Comparison of ENCODE assay signal across 9 cellular contexts in genomic region chr3:158725348-158725966, GRCh38. TPM values are rescaled to one million over a fixed set of nuclear protein-coding genes. Genes with fewer than 3 reads are reported as not detected.
DNase-seq lines count a peak whose midpoint lies in the region; ATAC-seq and TF ChIP-seq lines count a peak whose summit lies in the region.
"Had no signal": no experiment of that assay in that cellular context is flagged by ENCODE, and none has a peak within 500 bp of the region (broad histone marks: within the 10 kb centered on the region; RNA-seq: fewer than 3 reads in every experiment).

No MANE protein-coding gene starts in this region.

- H3K9me3 Mint-ChIP-seq in stimulated activated naive CD8-positive, alpha-beta T cell treated with anti-CD3 and anti-CD28 coated beads, Interleukin-15, Interleukin-2, amounts not matched to agents 100 ng/mL and 50 ng/mL, for 24 hours = no peaks in the 10 kb centered on the region

- peaks cover 60% of the 10 kb centered on the region for H3K4me1 Mint-ChIP-seq in stimulated activated naive CD8-positive, alpha-beta T cell treated with anti-CD3 and anti-CD28 coated beads, Interleukin-15, Interleukin-2, amounts not matched to agents 100 ng/mL and 50 ng/mL, for 24 hours (ENCODE audit: low read depth)

- peak; percentile 38 to 46 for ATAC-seq in activated CD4-positive, CD25-positive, alpha-beta regulatory T cell treated with anti-CD3 and anti-CD28 coated beads, Interleukin-2, amount 50 U/mL, for 24 hours
- ATAC-seq in left ventricle myocardium superior (peak; percentile 79), HG02870 (IDR thresholded peaks at IDR 0.05; ENCODE audit: unreplicated experiment) (no peak), HG03460 (IDR thresholded peaks at IDR 0.05; ENCODE audit: unreplicated experiment) (no peak), HG03354 (IDR thresholded peaks at IDR 0.05; ENCODE audit: poor library complexity, severe bottlenecking, unreplicated experiment) (no peak)

- WGBS in adrenal gland, 4 donors = 18 to 27% (median 23%) methylated on average over 9 of the region's 9 CpGs

- intact Hi-C loops in adrenal gland (cut with DNase I) = loop anchor here in 1 of 2 donors (10.0 kb wide), 1 partner anchor 51 kb away; the partner anchor contains the start of gene LXN
- intact Hi-C loops in left ventricle myocardium superior (cut with micrococcal nuclease) = no loop called here

- H3K4me3 Mint-ChIP-seq in stimulated activated naive CD8-positive, alpha-beta T cell treated with anti-CD3 and anti-CD28 coated beads, Interleukin-15, Interleukin-2, amounts not matched to agents 100 ng/mL and 50 ng/mL, for 24 hours = no peak overlapping the region

- TF ChIP-seq CTCF in adrenal gland (IDR thresholded peaks at IDR 0.05) = no peak

- peak overlapping the region; percentile 16 to 86 (median 27) for H3K27ac ChIP-seq in adrenal gland

- peaks cover 9 to 62% of the 10 kb centered on the region in 2 donors for H3K4me1 ChIP-seq in adrenal gland (replicated peaks in 1 of 2)

- no peaks in the 10 kb centered on the region for H3K27me3 ChIP-seq in adrenal gland

- peaks cover 11% of the 10 kb centered on the region for H3K36me3 Mint-ChIP-seq in stimulated activated naive CD8-positive, alpha-beta T cell treated with anti-CD3 and anti-CD28 coated beads, Interleukin-15, Interleukin-2, amounts not matched to agents 100 ng/mL and 50 ng/mL, for 24 hours (ENCODE audit: low read depth)

- no peaks in the 10 kb centered on the region for H3K36me3 ChIP-seq in adrenal gland (replicated peaks in 1 of 2)

- no peak overlapping the region for H3K4me3 ChIP-seq in adrenal gland
- H3K4me3 ChIP-seq: BLaER1 treated with 17β-estradiol and CSF1 and Interleukin-3, amounts not matched to agents 10 nM and 100 nM had no signal

- no peaks in the 10 kb centered on the region for H3K27me3 Mint-ChIP-seq in stimulated activated naive CD8-positive, alpha-beta T cell treated with anti-CD3 and anti-CD28 coated beads, Interleukin-15, Interleukin-2, amounts not matched to agents 100 ng/mL and 50 ng/mL, for 24 hours

- peak overlapping the region; percentile 0 for H3K27ac Mint-ChIP-seq in stimulated activated naive CD8-positive, alpha-beta T cell treated with anti-CD3 and anti-CD28 coated beads, Interleukin-15, Interleukin-2, amounts not matched to agents 100 ng/mL and 50 ng/mL, for 24 hours

- no peak for TF ChIP-seq POLR2A in adrenal gland (IDR thresholded peaks at IDR 0.05)

- H3K9me3 ChIP-seq in adrenal gland (replicated peaks in 1 of 3) = no peaks in the 10 kb centered on the region

- DNase-seq in activated CD4-positive, CD25-positive, alpha-beta regulatory T cell treated with anti-CD3 and anti-CD28 coated beads, Interleukin-2, amount 50 U/mL, for 72 hours = no peak
- DNase-seq in adrenal gland (peak in 6 of 7 donors; percentile 61 to 86 (median 78)), left ventricle myocardium superior (no peak)

RNA-seq across cellular contexts. Expression of gene RARRES1, which starts 6.8 kb away (rescaled TPM):
- total RNA-seq in adrenal gland = 100 to 1,000 TPM in 2 of 8 donors, 10 to 100 TPM in 5, 1 to 10 TPM in 1; 7.0 to 204 (median 33.1) TPM
- polyA plus RNA-seq in adrenal gland = 10 to 100 TPM in 1 of 3 donors, 1 to 10 TPM in 2; 8.2 to 19.7 (median 9.7) TPM
- total RNA-seq in left ventricle myocardium superior = 14.6 TPM

RNA-seq across cellular contexts. Expression of gene LXN, which starts 53.0 kb away (rescaled TPM):
- total RNA-seq in adrenal gland (100 to 1,000 TPM in 1 of 8 donors, 10 to 100 TPM in 7; 20.5 to 100 (median 67.0) TPM), left ventricle myocardium superior (3.3 TPM)
- polyA plus RNA-seq in adrenal gland = 10 to 100 TPM; 23.5 to 60.6 (median 42.0) TPM

Comparison
In these comparisons a context has a peak if more than half of its experiments do, and no peak if none do; other contexts are left out.
1. ATAC-seq: peak in activated CD4-positive, CD25-positive, alpha-beta regulatory T cell treated with anti-CD3 and anti-CD28 coated beads, Interleukin-2, amount 50 U/mL, for 24 hours (2 of 2) and left ventricle myocardium superior (single experiment); none in HG02870 (single experiment), HG03460 (single experiment) and HG03354 (single experiment).
2. DNase-seq: peak in adrenal gland (6 of 7); none in activated CD4-positive, CD25-positive, alpha-beta regulatory T cell treated with anti-CD3 and anti-CD28 coated beads, Interleukin-2, amount 50 U/mL, for 72 hours (single experiment) and left ventricle myocardium superior (single experiment).